ENCODE assay signal across 22 cellular contexts in genomic region chr22:48531721-48532435, GRCh38.
"Had no signal": no experiment of that assay in that cellular context is flagged by ENCODE, and none has a peak within 500 bp of the region (broad histone marks: within the 10 kb centered on the region; RNA-seq: fewer than 3 reads in every experiment).

No MANE protein-coding gene starts in this region.

- H3K4me1 Mint-ChIP-seq: activated CD4-positive, alpha-beta T cell treated with anti-CD3 and anti-CD28 coated beads, Interleukin-2, amount 10 ng/mL, durations not matched to agents 7 days and 5 days; activated CD8-positive, alpha-beta memory T cell treated with anti-CD3 and anti-CD28 coated beads, Interleukin-2, amount 10 ng/mL, durations not matched to agents 7 days and 5 days; activated naive CD4-positive, alpha-beta T cell treated with anti-CD3 and anti-CD28 coated beads, Interleukin-2, amount 10 ng/mL, durations not matched to agents 7 days and 5 days; mesothelial cell of epicardium; natural killer cell; T-helper 17 cell had no signal

- H3K9me3 ChIP-seq: gastroesophageal sphincter, left lung, neutrophil, pancreas, psoas muscle, right atrium auricular region, tibial artery had no signal

- H3K27me3 Mint-ChIP-seq: activated CD4-positive, alpha-beta T cell treated with anti-CD3 and anti-CD28 coated beads, Interleukin-2, amount 10 ng/mL, durations not matched to agents 7 days and 5 days; activated CD8-positive, alpha-beta memory T cell treated with anti-CD3 and anti-CD28 coated beads, Interleukin-2, amount 10 ng/mL, durations not matched to agents 7 days and 5 days; activated naive CD4-positive, alpha-beta T cell treated with anti-CD3 and anti-CD28 coated beads, Interleukin-2, amount 10 ng/mL, durations not matched to agents 7 days and 5 days had no signal

- H3K9me3 Mint-ChIP-seq: activated CD4-positive, alpha-beta T cell treated with anti-CD3 and anti-CD28 coated beads, Interleukin-2, amount 10 ng/mL, durations not matched to agents 7 days and 5 days; activated CD8-positive, alpha-beta T cell treated with anti-CD3 and anti-CD28 coated beads for 36 hours; activated naive CD4-positive, alpha-beta T cell treated with anti-CD3 and anti-CD28 coated beads, Interleukin-2, amount 10 ng/mL, durations not matched to agents 7 days and 5 days; mesothelial cell of epicardium; natural killer cell had no signal

- DNase-seq: activated CD4-positive, alpha-beta T cell treated with anti-CD3 and anti-CD28 coated beads, Interleukin-2, amount 10 ng/mL, durations not matched to agents 7 days and 5 days; activated CD8-positive, alpha-beta memory T cell treated with anti-CD3 and anti-CD28 coated beads, Interleukin-2, amount 10 ng/mL, durations not matched to agents 7 days and 5 days; activated CD8-positive, alpha-beta T cell treated with anti-CD3 and anti-CD28 coated beads for 36 hours; activated effector memory CD4-positive, alpha-beta T cell treated with anti-CD3 and anti-CD28 coated beads, Interleukin-2, amount 50 U/mL, for 16 hours; activated naive CD4-positive, alpha-beta T cell treated with anti-CD3 and anti-CD28 coated beads, Interleukin-2, amount 10 ng/mL, durations not matched to agents 7 days and 5 days; activated T-cell treated with anti-CD3 and anti-CD28 coated beads for 4 hours; cerebellar nuclear complex; natural killer cell; psoas muscle; stimulated activated CD4-positive, alpha-beta T cell treated with anti-CD3 and anti-CD28 coated beads, Interleukin-4, amount 100 ng/mL, for 4 hours; stimulated activated naive CD8-positive, alpha-beta T cell treated with anti-CD3 and anti-CD28 coated beads, Interleukin-15, Interleukin-2, amounts not matched to agents 100 U/mL and 50 U/mL, for 24 hours; T-helper 17 cell; tibial artery had no signal

- H3K36me3 ChIP-seq: gastroesophageal sphincter, left lung, neutrophil, pancreas, right atrium auricular region, tibial artery had no signal

- H3K4me3 Mint-ChIP-seq: activated CD4-positive, alpha-beta T cell treated with anti-CD3 and anti-CD28 coated beads, Interleukin-2, amount 10 ng/mL, durations not matched to agents 7 days and 5 days; activated CD8-positive, alpha-beta memory T cell treated with anti-CD3 and anti-CD28 coated beads, Interleukin-2, amount 10 ng/mL, durations not matched to agents 7 days and 5 days; activated CD8-positive, alpha-beta T cell treated with anti-CD3 and anti-CD28 coated beads for 36 hours; activated naive CD4-positive, alpha-beta T cell treated with anti-CD3 and anti-CD28 coated beads, Interleukin-2, amount 10 ng/mL, durations not matched to agents 7 days and 5 days; mesothelial cell of epicardium; natural killer cell; T-helper 17 cell had no signal

- H3K27ac Mint-ChIP-seq: activated CD4-positive, alpha-beta T cell treated with anti-CD3 and anti-CD28 coated beads, Interleukin-2, amount 10 ng/mL, durations not matched to agents 7 days and 5 days; activated CD8-positive, alpha-beta memory T cell treated with anti-CD3 and anti-CD28 coated beads, Interleukin-2, amount 10 ng/mL, durations not matched to agents 7 days and 5 days; activated CD8-positive, alpha-beta T cell treated with anti-CD3 and anti-CD28 coated beads for 36 hours; activated naive CD4-positive, alpha-beta T cell treated with anti-CD3 and anti-CD28 coated beads, Interleukin-2, amount 10 ng/mL, durations not matched to agents 7 days and 5 days; mesothelial cell of epicardium; natural killer cell; T-helper 17 cell had no signal

- H3K27ac ChIP-seq: coronary artery, epithelial cell of prostate, gastroesophageal sphincter, left lung, neutrophil, pancreas, psoas muscle, right atrium auricular region, tibial artery had no signal

- H3K4me3 ChIP-seq: coronary artery, gastroesophageal sphincter, left lung, pancreas, psoas muscle, right atrium auricular region, tibial artery had no signal

- H3K4me1 ChIP-seq: gastroesophageal sphincter, left lung, pancreas, psoas muscle, right atrium auricular region, tibial artery had no signal

- H3K27me3 ChIP-seq: left lung, neutrophil, pancreas, right atrium auricular region had no signal

- ATAC-seq: activated CD4-positive, CD25-positive, alpha-beta regulatory T cell treated with anti-CD3 and anti-CD28 coated beads, Interleukin-2, amount 50 U/mL, for 24 hours; activated CD8-positive, alpha-beta memory T cell treated with anti-CD3 and anti-CD28 coated beads, Interleukin-2, amount 10 ng/mL, durations not matched to agents 7 days and 5 days; activated CD8-positive, alpha-beta T cell treated with anti-CD3 and anti-CD28 coated beads for 36 hours; gastroesophageal sphincter; left lung; natural killer cell; pancreas; psoas muscle; stimulated activated naive CD8-positive, alpha-beta T cell treated with anti-CD3 and anti-CD28 coated beads, Interleukin-15, Interleukin-2, amounts not matched to agents 100 U/mL and 50 U/mL, for 24 hours; T-helper 17 cell had no signal

- H3K36me3 Mint-ChIP-seq: activated CD8-positive, alpha-beta memory T cell treated with anti-CD3 and anti-CD28 coated beads, Interleukin-2, amount 10 ng/mL, durations not matched to agents 7 days and 5 days; activated naive CD4-positive, alpha-beta T cell treated with anti-CD3 and anti-CD28 coated beads, Interleukin-2, amount 10 ng/mL, durations not matched to agents 7 days and 5 days; mesothelial cell of epicardium; natural killer cell had no signal
